13 cellular contexts compared by ENCODE assay signal in genomic region chr10:11161910-11162309, GRCh38.
DNase-seq lines count a peak whose midpoint lies in the region; ATAC-seq and TF ChIP-seq lines count a peak whose summit lies in the region.
"Had no signal": no experiment of that assay in that cellular context is flagged by ENCODE, and none has a peak within 500 bp of the region (broad histone marks: within the 10 kb centered on the region; RNA-seq: fewer than 3 reads in every experiment).

No MANE protein-coding gene starts in this region.

- H3K27me3 Mint-ChIP-seq in CD4-positive, alpha-beta T cell = no peaks in the 10 kb centered on the region
- peaks cover 11% of the 10 kb centered on the region for H3K27me3 Mint-ChIP-seq in brain
- peaks cover 6% of the 10 kb centered on the region for H3K27me3 Mint-ChIP-seq in endodermal cell (ENCODE audit: insufficient read depth)

- H3K27ac ChIP-seq in CD4-positive, alpha-beta T cell (ENCODE audit: low read depth, low read length) = peak overlapping the region; percentile 96
- H3K27ac ChIP-seq in HL-60 (replicated peaks) = peak overlapping the region; percentile 96; the same call in 1 of the 2 replicates
- H3K27ac ChIP-seq in sigmoid colon = peak overlapping the region in 3 of 4 donors; percentile 84 to 92 (median 88)
- no peak overlapping the region for H3K27ac ChIP-seq in endodermal cell (ENCODE audit: low read depth, low read length)
- H3K27ac ChIP-seq in left lung = peak overlapping the region in 1 of 2 donors; percentile 97
- H3K27ac ChIP-seq: GM23248, uterus had no signal

- H3K9ac ChIP-seq in endodermal cell (ENCODE audit: extremely low read depth, low read length, poor library complexity, severe bottlenecking) = no peak overlapping the region
- H3K9ac ChIP-seq: GM23248 had no signal

- CTCF ChIA-PET in CD4-positive, alpha-beta T cell (lab: Charles Lee) = interaction anchor here (1.1 to 9.8 kb wide), 2 partner anchors 13 to 48 kb away, joined by 3 to 107 read pairs; no protein-coding TSS in a partner anchor

- H3K4me3 Mint-ChIP-seq in CD4-positive, alpha-beta T cell = peak overlapping the region; percentile 99
- H3K4me3 Mint-ChIP-seq in brain = peak overlapping the region in 4 of 5 experiments; percentile 6 to 59 (median 32)
- no peak overlapping the region for H3K4me3 Mint-ChIP-seq in endodermal cell

- H3K36me3 ChIP-seq in sigmoid colon = no peaks in the 10 kb centered on the region
- H3K36me3 ChIP-seq in endodermal cell (ENCODE audit: control insufficient read depth, insufficient read depth, low read length) = peaks cover 34% of the 10 kb centered on the region
- no peaks in the 10 kb centered on the region for H3K36me3 ChIP-seq in left lung
- H3K36me3 ChIP-seq: uterus had no signal

- no peaks in the 10 kb centered on the region for H3K9me3 ChIP-seq in CD4-positive, alpha-beta T cell (ENCODE audit: control insufficient read depth, low read length)
- H3K9me3 ChIP-seq in sigmoid colon (no peaks in the 10 kb centered on the region), endodermal cell (ENCODE audit: control insufficient read depth, low read length) (peaks cover 5% of the 10 kb centered on the region), left lung (no peaks in the 10 kb centered on the region)
- H3K9me3 ChIP-seq: mucosa of descending colon, uterus had no signal

- H3K4me3 ChIP-seq in HL-60 (replicated peaks; ENCODE audit: insufficient read depth, low read length) = no peak overlapping the region
- no peak overlapping the region for H3K4me3 ChIP-seq in sigmoid colon
- H3K4me3 ChIP-seq in endodermal cell (ENCODE audit: low read length) = no peak overlapping the region
- H3K4me3 ChIP-seq in left lung = no peak overlapping the region
- H3K4me3 ChIP-seq: GM23248, mucosa of descending colon, uterus had no signal

- H3K36me3 Mint-ChIP-seq in CD4-positive, alpha-beta T cell (ENCODE audit: low read depth) = peaks cover 20% of the 10 kb centered on the region
- H3K36me3 Mint-ChIP-seq in brain = peaks cover 38% of the 10 kb centered on the region
- peaks cover 31% of the 10 kb centered on the region for H3K36me3 Mint-ChIP-seq in endodermal cell (ENCODE audit: low read depth)

- no peak for ATAC-seq in CD4-positive, alpha-beta T cell (ENCODE audit: poor library complexity)
- no peak for ATAC-seq in left lung
- ATAC-seq: mucosa of descending colon had no signal

- POLR2A ChIA-PET in CD4-positive, alpha-beta T cell (lab: Charles Lee) = interaction anchor here (4.8 to 5.1 kb wide), 2 partner anchors 11 to 17 kb away, joined by 50 to 60 read pairs; no protein-coding TSS in a partner anchor

- intact Hi-C loops in CD4-positive, alpha-beta T cell (cut with DNase I, micrococcal nuclease) = loop anchor here (5.0 to 10.0 kb wide), 2 partner anchors 147 to 155 kb away; partner anchors contain the start of gene CELF2 (in 1 of the 2)
- intact Hi-C loops in sigmoid colon (cut with DNase I) (loop anchor here (5.0 to 10.0 kb wide), 2 partner anchors 75 to 367 kb away; no protein-coding TSS in a partner anchor), posterior cingulate gyrus (cut with DNase I) (no loop called here), left lung (cut with DNase I) (no loop called here)

- no peak for DNase-seq in CD4-positive, alpha-beta T cell
- no peak for DNase-seq in HL-60 (ENCODE audit: low read depth in 1 of 2, low spot score in 1 of 2)
- no peak for DNase-seq in sigmoid colon
- no peak for DNase-seq in endodermal cell
- DNase-seq in posterior cingulate gyrus = no peak
- DNase-seq in left lung = no peak
- DNase-seq: GM23248, Karpas-422, NCI-H2081, uterus had no signal

- TF ChIP-seq CTCF in CD4-positive, alpha-beta T cell (IDR thresholded peaks at IDR 0.05) = no peak
- TF ChIP-seq CTCF in HL-60 (IDR thresholded peaks at IDR 0.05; ENCODE audit: insufficient read depth, low read length) (no peak), brain (conservative IDR thresholded peaks at IDR 0.05) (no peak), sigmoid colon (IDR thresholded peaks at IDR 0.05) (no peak), endodermal cell (conservative IDR thresholded peaks at IDR 0.05) (no peak), left lung (IDR thresholded peaks at IDR 0.05) (no peak)

- no peak for TF ChIP-seq EP300 in sigmoid colon (IDR thresholded peaks at IDR 0.05)

- peaks cover 83% of the 10 kb centered on the region for H3K4me1 Mint-ChIP-seq in CD4-positive, alpha-beta T cell (ENCODE audit: low read depth)
- H3K4me1 Mint-ChIP-seq in brain (peaks cover 68% of the 10 kb centered on the region), endodermal cell (peaks cover 28% of the 10 kb centered on the region)

- no peaks in the 10 kb centered on the region for H3K27me3 ChIP-seq in CD4-positive, alpha-beta T cell (ENCODE audit: control insufficient read depth, insufficient read depth, low read length)
- H3K27me3 ChIP-seq in HL-60 (ENCODE audit: insufficient read depth, poor library complexity, severe bottlenecking) = no peaks in the 10 kb centered on the region
- H3K27me3 ChIP-seq in sigmoid colon = no peaks in the 10 kb centered on the region
- no peaks in the 10 kb centered on the region for H3K27me3 ChIP-seq in endodermal cell (ENCODE audit: control insufficient read depth, insufficient read depth, low read length, poor library complexity, severe bottlenecking)
- peaks cover 0 to 7% of the 10 kb centered on the region in 2 donors for H3K27me3 ChIP-seq in left lung
- H3K27me3 ChIP-seq: uterus had no signal

- 96 to 99% methylated on average over 10 of the region's 10 CpGs for WGBS in sigmoid colon, 2 donors
- WGBS in endodermal cell (ENCODE audit: insufficient coverage in 1 of 2, insufficient read length in 1 of 2), 2 experiments = 95 to 96% methylated on average over 8 to 10 of the region's 10 CpGs

- TF ChIP-seq POLR2A in sigmoid colon (IDR thresholded peaks at IDR 0.05) = no peak

- no peaks in the 10 kb centered on the region for H3K9me3 Mint-ChIP-seq in CD4-positive, alpha-beta T cell
- H3K9me3 Mint-ChIP-seq in brain (peaks cover 0 to 23% (median 13%) of the 10 kb centered on the region in 5 experiments), endodermal cell (peaks cover 12% of the 10 kb centered on the region)

- H3K4me1 ChIP-seq in sigmoid colon (peaks cover 0 to 73% (median 56%) of the 10 kb centered on the region in 4 donors), endodermal cell (ENCODE audit: control insufficient read depth, insufficient read depth, low read length) (peaks cover 22% of the 10 kb centered on the region), left lung (peaks cover 8 to 64% of the 10 kb centered on the region in 2 donors)
- H3K4me1 ChIP-seq: uterus had no signal

- no peak overlapping the region for H3K27ac Mint-ChIP-seq in CD4-positive, alpha-beta T cell
- H3K27ac Mint-ChIP-seq in brain = peak overlapping the region in 4 of 5 experiments; percentile 98
- no peak overlapping the region for H3K27ac Mint-ChIP-seq in endodermal cell
- H3K27ac Mint-ChIP-seq: progenitor cell of endocrine pancreas had no signal

Comparison
In these comparisons a context has a peak if more than half of its experiments do, and no peak if none do; other contexts are left out.
1. H3K27ac Mint-ChIP-seq: peak in brain (4 of 5); none in CD4-positive, alpha-beta T cell (single experiment) and endodermal cell (single experiment).
2. intact Hi-C loops: an anchor here in CD4-positive, alpha-beta T cell (5.0 to 10.0 kb wide) and sigmoid colon (5.0 to 10.0 kb wide); none called in posterior cingulate gyrus and left lung.